ENCODE assay signal across 12 cellular contexts in genomic region chr15:78683599-78683998, GRCh38. TPM values are rescaled to one million over a fixed set of nuclear protein-coding genes. Genes with fewer than 3 reads are reported as not detected.
DNase-seq lines count a peak whose midpoint lies in the region; ATAC-seq and TF ChIP-seq lines count a peak whose summit lies in the region.
"Not testable (repeated sequence)": the region's sequence is repeated elsewhere in the genome, so short reads cannot be mapped to it uniquely, and the experiment has no call there.
"Had no signal": no experiment of that assay in that cellular context is flagged by ENCODE, and none has a peak within 500 bp of the region (broad histone marks: within the 10 kb centered on the region; RNA-seq: fewer than 3 reads in every experiment).

No MANE protein-coding gene starts in this region.

- H3K36me3 ChIP-seq in WERI-Rb-1 = not testable (repeated sequence)

- H3K27ac Mint-ChIP-seq in nephron progenitor cell = peak overlapping the region; percentile 66

- peaks cover 89% of the 10 kb centered on the region for H3K4me1 Mint-ChIP-seq in nephron progenitor cell

- intact Hi-C loops in sciatic nerve (cut with DNase I) = not testable (repeated sequence)

- not testable (repeated sequence) for H3K4me3 Mint-ChIP-seq in nephron progenitor cell

- ATAC-seq in sciatic nerve = not testable (repeated sequence)

- not testable (repeated sequence) for H3K9me3 ChIP-seq in WERI-Rb-1 (ENCODE audit: severe bottlenecking)

- H3K4me3 ChIP-seq in WERI-Rb-1 (ENCODE audit: low read depth, low read length); coronary artery: not testable (repeated sequence)

- H3K36me3 Mint-ChIP-seq in nephron progenitor cell (ENCODE audit: low read depth) = not testable (repeated sequence)

- TF ChIP-seq CTCF in WERI-Rb-1 (IDR thresholded peaks at IDR 0.05; ENCODE audit: low read depth, low read length); coronary artery (IDR thresholded peaks at IDR 0.05); nephron progenitor cell (IDR thresholded peaks at IDR 0.05): not testable (repeated sequence)

- not testable (repeated sequence) for H3K9me3 Mint-ChIP-seq in nephron progenitor cell

- not testable (repeated sequence) for H3K27me3 ChIP-seq in WERI-Rb-1 (ENCODE audit: insufficient read depth, low read depth, severe bottlenecking)

- DNase-seq in WERI-Rb-1, nephron progenitor cell: not testable (repeated sequence)
- peak; percentile 10 for DNase-seq in activated CD8-positive, alpha-beta memory T cell treated with anti-CD3 and anti-CD28 coated beads, Interleukin-2, amount 50 U/mL, for 48 hours
- DNase-seq in coronary artery (ENCODE audit: low spot score) (peak; percentile 35), sciatic nerve (ENCODE audit: low spot score) (peak; percentile 36), ureter (ENCODE audit: low spot score) (peak; percentile 10)

- H3K27me3 Mint-ChIP-seq in nephron progenitor cell (ENCODE audit: low read depth, poor library complexity) = peaks cover 17% of the 10 kb centered on the region

- peak overlapping the region; percentile 91 for H3K27ac ChIP-seq in WERI-Rb-1
- H3K27ac ChIP-seq in coronary artery = not testable (repeated sequence)

RNA-seq across cellular contexts. Expression of gene CHRNB4, which starts 42.6 kb away (rescaled TPM):
- total RNA-seq in sciatic nerve = not detected
- total RNA-seq in ureter = 0.57 TPM
- total RNA-seq: A673; CD4-positive, alpha-beta memory T cell; CD4-positive, CD25-positive, alpha-beta regulatory T cell; CD8-positive, alpha-beta memory T cell; G401; GM12878 had no signal
